ENCODE assay signal across 32 cellular contexts in the genomic region with DNA sequence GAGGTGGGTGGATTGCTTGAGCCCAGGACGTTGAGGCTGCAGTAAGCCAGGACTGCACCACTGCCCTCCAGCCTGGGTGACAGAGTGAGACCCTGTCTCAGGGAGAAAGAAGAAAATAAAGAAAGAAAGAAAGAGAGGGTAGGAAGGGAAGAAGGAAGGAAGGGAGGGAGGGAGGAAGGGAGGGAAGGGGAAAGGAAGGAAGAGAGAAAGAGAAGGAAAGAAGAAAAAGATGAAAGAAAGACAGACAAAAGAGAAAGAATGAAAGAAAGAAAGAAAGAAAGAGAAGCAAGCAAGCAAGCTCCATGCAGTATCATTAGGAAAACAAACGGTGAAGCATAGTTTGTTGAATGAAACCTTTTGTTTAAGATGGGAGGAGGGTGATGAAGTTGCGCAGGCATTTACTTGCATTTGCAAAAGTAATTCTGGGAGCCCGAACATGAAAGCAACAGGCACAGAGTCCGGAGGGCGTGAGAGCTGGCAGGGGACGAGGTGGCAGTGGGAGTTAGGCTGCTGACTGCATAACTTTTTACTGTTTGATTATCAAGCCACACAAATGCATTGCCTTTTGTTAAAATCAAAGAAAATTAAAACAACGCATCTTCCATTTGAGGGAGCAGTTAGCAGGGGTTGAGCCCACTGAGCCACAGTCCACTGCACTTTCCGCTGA.
"Had no signal": no experiment of that assay in that cellular context is flagged by ENCODE, and none has a peak within 500 bp of the region (broad histone marks: within the 10 kb centered on the region; RNA-seq: fewer than 3 reads in every experiment).

No MANE protein-coding gene starts in this region.

- H3K4me1 ChIP-seq: adrenal gland, breast epithelium had no signal

- DNase-seq: activated CD4-positive, alpha-beta T cell treated with anti-CD3 and anti-CD28 coated beads, Interleukin-2, amount 10 ng/mL, durations not matched to agents 24 days and 14 days; activated CD4-positive, alpha-beta T cell treated with anti-CD3 and anti-CD28 coated beads, Interleukin-2, amount 50 U/mL, for 4 hours; activated CD8-positive, alpha-beta T cell treated with anti-CD3 and anti-CD28 coated beads for 36 hours; activated gamma-delta T cell treated with Interleukin-2 at 50 U/mL for 16 hours; activated naive CD4-positive, alpha-beta T cell treated with anti-CD3 and anti-CD28 coated beads for 36 hours; activated T-cell treated with anti-CD3 and anti-CD28 coated beads for 4 hours; activated T-cell treated with anti-CD3 and anti-CD28 coated beads, Interleukin-2, amount 50 U/mL, for 4 hours; caudate nucleus; NCI-H1092 treated with DMSO at 0.1 percent for 48 hours; NCI-H1417; NCI-H146; NCI-H187; NCI-H2029 treated with DMSO at 0.1 percent for 48 hours; NCI-H2107; NCI-H2171; NCI-H510A; NCI-H526; NCI-H748 treated with DMSO at 0.1 percent for 48 hours; NK-92 treated with Interleukin-12 subunit alpha and Interleukin-12 subunit beta, amount 100 ng/mL, for 24 hours; SIG-M5; T-helper 1 cell had no signal

- H2AFZ ChIP-seq: PC-9 had no signal

- H3K36me3 ChIP-seq: adrenal gland, breast epithelium had no signal

- H3K27ac Mint-ChIP-seq: activated CD4-positive, alpha-beta T cell treated with anti-CD3 and anti-CD28 coated beads, Interleukin-2, amount 10 ng/mL, durations not matched to agents 24 days and 14 days; activated CD8-positive, alpha-beta T cell treated with anti-CD3 and anti-CD28 coated beads for 36 hours; activated naive CD4-positive, alpha-beta T cell treated with anti-CD3 and anti-CD28 coated beads for 36 hours; activated naive CD4-positive, alpha-beta T cell treated with anti-CD3 and anti-CD28 coated beads, Interleukin-2, amount 50 U/mL, for 72 hours; activated T-helper 1 cell treated with anti-CD3 and anti-CD28 coated beads, Interleukin-12 subunit alpha, Interleukin-12 subunit beta, Interleukin-2, Interleukin-4 antibody, amounts not matched to agents 30 ng/mL and 10 ng/mL and 1 ng/mL, durations not matched to agents 14 hours and 24 hours and 36 hours had no signal

- H3K9me3 ChIP-seq: adrenal gland, body of pancreas, breast epithelium had no signal

- H3K4me3 Mint-ChIP-seq: activated CD4-positive, alpha-beta T cell treated with anti-CD3 and anti-CD28 coated beads, Interleukin-2, amount 10 ng/mL, durations not matched to agents 24 days and 14 days; activated CD8-positive, alpha-beta T cell treated with anti-CD3 and anti-CD28 coated beads for 36 hours; activated naive CD4-positive, alpha-beta T cell treated with anti-CD3 and anti-CD28 coated beads for 36 hours; activated T-cell treated with anti-CD3 and anti-CD28 coated beads, Interleukin-2, amount 50 U/mL, for 4 hours; activated T-helper 1 cell treated with anti-CD3 and anti-CD28 coated beads, Interleukin-12 subunit alpha, Interleukin-12 subunit beta, Interleukin-2, Interleukin-4 antibody, amounts not matched to agents 30 ng/mL and 10 ng/mL and 1 ng/mL, durations not matched to agents 14 hours and 24 hours and 36 hours had no signal

- H3K4me1 Mint-ChIP-seq: activated CD4-positive, alpha-beta T cell treated with anti-CD3 and anti-CD28 coated beads, Interleukin-2, amount 10 ng/mL, durations not matched to agents 24 days and 14 days had no signal

- H3K4me3 ChIP-seq: adrenal gland, body of pancreas, breast epithelium, PC-9 had no signal

- H3K27me3 ChIP-seq: adrenal gland, body of pancreas had no signal

- H3K4me2 ChIP-seq: PC-9 had no signal

- ATAC-seq: activated CD8-positive, alpha-beta T cell treated with anti-CD3 and anti-CD28 coated beads for 36 hours; activated naive CD4-positive, alpha-beta T cell treated with anti-CD3 and anti-CD28 coated beads, Interleukin-2, amount 50 U/mL, for 72 hours; activated T-cell treated with anti-CD3 and anti-CD28 coated beads, Interleukin-2, amount 50 U/mL, for 4 hours; Right ventricle myocardium inferior had no signal

- FAIRE-seq: astrocyte, RCC 7860, TTC549 had no signal

- H3K27ac ChIP-seq: adrenal gland, breast epithelium, PC-9, RWPE1 had no signal
